13 cellular contexts compared by ENCODE assay signal in genomic region chr20:20637998-20638397, GRCh38.
"Had no signal": no experiment of that assay in that cellular context is flagged by ENCODE, and none has a peak within 500 bp of the region (broad histone marks: within the 10 kb centered on the region; RNA-seq: fewer than 3 reads in every experiment).

No MANE protein-coding gene starts in this region.

- ATAC-seq: pancreas, upper lobe of right lung had no signal

- H3K27me3 Mint-ChIP-seq: activated CD4-positive, alpha-beta memory T cell treated with anti-CD3 and anti-CD28 coated beads, Interleukin-2, amount 10 ng/mL, durations not matched to agents 7 days and 5 days; activated T-cell treated with anti-CD3 and anti-CD28 coated beads, Interleukin-2, amount 50 U/mL, for 24 hours had no signal

- H3K27ac Mint-ChIP-seq: activated CD4-positive, alpha-beta memory T cell treated with anti-CD3 and anti-CD28 coated beads, Interleukin-2, amount 10 ng/mL, durations not matched to agents 7 days and 5 days; activated T-cell treated with anti-CD3 and anti-CD28 coated beads, Interleukin-2, amount 50 U/mL, for 24 hours had no signal

- H3K9me3 Mint-ChIP-seq: activated CD4-positive, alpha-beta memory T cell treated with anti-CD3 and anti-CD28 coated beads, Interleukin-2, amount 10 ng/mL, durations not matched to agents 7 days and 5 days; activated T-cell treated with anti-CD3 and anti-CD28 coated beads, Interleukin-2, amount 50 U/mL, for 24 hours had no signal

- DNase-seq: activated CD4-positive, alpha-beta memory T cell treated with anti-CD3 and anti-CD28 coated beads, Interleukin-2, amount 10 ng/mL, durations not matched to agents 7 days and 5 days; activated naive CD4-positive, alpha-beta T cell treated with anti-CD3 and anti-CD28 coated beads, Interleukin-2, amount 50 U/mL, for 16 hours; activated T-cell treated with anti-CD3 and anti-CD28 coated beads, Interleukin-2, amount 50 U/mL, for 24 hours; dermis blood vessel endothelial cell; hypothalamus; kidney glomerular epithelial cell; pancreas; sigmoid colon; stimulated activated CD4-positive, alpha-beta T cell treated with anti-CD3 and anti-CD28 coated beads, Interleukin-1b, Interleukin-23, amount 100 ng/mL, for 48 hours; stomach; testis; upper lobe of right lung; WERI-Rb-1 had no signal

- H3K4me3 Mint-ChIP-seq: activated CD4-positive, alpha-beta memory T cell treated with anti-CD3 and anti-CD28 coated beads, Interleukin-2, amount 10 ng/mL, durations not matched to agents 7 days and 5 days; activated T-cell treated with anti-CD3 and anti-CD28 coated beads, Interleukin-2, amount 50 U/mL, for 24 hours had no signal
